Comparison of ENCODE assay signal across 20 cellular contexts in the genomic region with DNA sequence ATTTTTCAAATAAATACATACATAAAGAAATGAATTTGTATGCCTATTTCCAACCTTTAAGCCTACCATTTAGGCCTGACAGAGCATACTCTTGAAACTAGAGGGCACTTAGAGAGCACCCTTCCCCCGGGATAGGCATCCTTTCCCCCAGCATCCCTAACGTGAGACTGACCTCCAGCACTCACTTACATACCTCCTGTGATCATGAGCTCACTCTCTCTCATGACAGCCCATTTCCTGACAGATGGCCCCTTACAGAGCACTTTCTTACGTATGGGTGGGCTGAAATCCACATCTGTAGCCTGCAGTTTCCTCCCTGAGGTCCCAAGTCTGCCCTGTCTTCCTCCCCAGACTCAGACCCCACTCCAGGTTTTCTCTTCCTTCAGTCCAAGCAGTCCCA. TPM values are rescaled to one million over a fixed set of nuclear protein-coding genes. Genes with fewer than 3 reads are reported as not detected.
DNase-seq lines count a peak whose midpoint lies in the region; ATAC-seq and TF ChIP-seq lines count a peak whose summit lies in the region.
"Had no signal": no experiment of that assay in that cellular context is flagged by ENCODE, and none has a peak within 500 bp of the region (broad histone marks: within the 10 kb centered on the region; RNA-seq: fewer than 3 reads in every experiment).

No MANE protein-coding gene starts in this region.

- no peaks in the 10 kb centered on the region for H4K20me1 ChIP-seq in BLaER1 treated with 17β-estradiol and CSF1 and Interleukin-3, amounts not matched to agents 10 nM and 100 nM
- H4K20me1 ChIP-seq in hepatocyte (ENCODE audit: insufficient read depth, poor library complexity, severe bottlenecking): no peaks in the 10 kb centered on the region
- H4K20me1 ChIP-seq in smooth muscle cell (ENCODE audit: low read depth): no peaks in the 10 kb centered on the region

- H3K27me3 ChIP-seq in BLaER1 treated with 17β-estradiol and CSF1 and Interleukin-3, amounts not matched to agents 10 nM and 100 nM: no peaks in the 10 kb centered on the region
- H3K27me3 ChIP-seq in hepatocyte: peaks cover 5% of the 10 kb centered on the region
- H3K27me3 ChIP-seq in smooth muscle cell (ENCODE audit: low read depth): peaks cover 24% of the 10 kb centered on the region

- peak overlapping the region in 6 of 11 experiments; percentile 0 to 57 (median 44); a peak in 8 of 22 replicates for H3K9ac ChIP-seq in BLaER1 treated with 17β-estradiol and CSF1 and Interleukin-3, amounts not matched to agents 10 nM and 100 nM
- no peak overlapping the region for H3K9ac ChIP-seq in smooth muscle cell (ENCODE audit: low read depth)

- H3K27ac ChIP-seq in BLaER1 treated with 17β-estradiol and CSF1 and Interleukin-3, amounts not matched to agents 10 nM and 100 nM: peak overlapping the region in 8 of 11 experiments; percentile 19 to 68 (median 40); a peak in 14 of 22 replicates
- H3K27ac ChIP-seq in hepatocyte (peak overlapping the region; percentile 97), smooth muscle cell (ENCODE audit: low read depth) (no peak overlapping the region)

- no peak overlapping the region for H3K4me3 Mint-ChIP-seq in T-helper 17 cell
- H3K4me3 Mint-ChIP-seq: T-helper 1 cell treated with Interleukin-12 subunit alpha and Interleukin-12 subunit beta and Interleukin-4 antibody, amounts not matched to agents 30 μg/mL and 1 μg/mL, for 36 hours had no signal

- DNase-seq in T-helper 17 cell (no peak), hepatocyte (ENCODE audit: low spot score) (no peak), smooth muscle cell (lab: John Stamatoyannopoulos, UW; ENCODE audit: unreplicated experiment) (no peak), DMS153 (lab: John Stamatoyannopoulos, UW) (no peak), NCI-H82 (lab: John Stamatoyannopoulos, UW) (no peak)
- DNase-seq in stimulated activated CD4-positive, alpha-beta T cell treated with anti-CD3 and anti-CD28 coated beads, Interleukin-1b, Interleukin-23, amount 100 ng/mL, for 48 hours: no peak
- DNase-seq: activated CD8-positive, alpha-beta memory T cell treated with anti-CD3 and anti-CD28 coated beads, Interleukin-2, amount 50 U/mL, for 4 hours; activated naive CD4-positive, alpha-beta T cell treated with anti-CD3 and anti-CD28 coated beads, Interleukin-2, amount 50 U/mL, for 16 hours; AML-193; caudate nucleus; foreskin melanocyte; midbrain; NCI-H2107; posterior cingulate gyrus; stimulated activated CD4-positive, alpha-beta T cell treated with anti-CD3 and anti-CD28 coated beads, Interleukin-15, amount 100 ng/mL, for 24 hours had no signal

- whole genome bisulfite sequencing in hepatocyte (ENCODE audit: low lambda C conversion rate, missing lambda C conversion rate): 56% methylated on average over 3 of the region's 3 CpGs
- 40% methylated on average over 3 of the region's 3 CpGs for WGBS in smooth muscle cell (ENCODE audit: low lambda C conversion rate)

- H3F3A ChIP-seq in smooth muscle cell (ENCODE audit: low read depth): peaks cover 9% of the 10 kb centered on the region

- H3K27me3 Mint-ChIP-seq in T-helper 17 cell: peaks cover 42% of the 10 kb centered on the region

- H3K4me1 Mint-ChIP-seq in T-helper 17 cell: peaks cover 8% of the 10 kb centered on the region

- TF ChIP-seq CTCF in hepatocyte (IDR thresholded peaks at IDR 0.05; ENCODE audit: poor library complexity) (no peak), smooth muscle cell (IDR thresholded peaks at IDR 0.05; ENCODE audit: borderline replicate concordance, insufficient read depth, poor library complexity, severe bottlenecking) (no peak)

- H3K4me2 ChIP-seq in BLaER1 treated with 17β-estradiol and CSF1 and Interleukin-3, amounts not matched to agents 10 nM and 100 nM: peak overlapping the region; percentile 47 to 100 (median 94)
- H3K4me2 ChIP-seq in hepatocyte: no peak overlapping the region
- no peak overlapping the region for H3K4me2 ChIP-seq in smooth muscle cell

- H3K4me3 ChIP-seq in BLaER1 treated with 17β-estradiol and CSF1 and Interleukin-3, amounts not matched to agents 10 nM and 100 nM: no peak overlapping the region
- H3K4me3 ChIP-seq in hepatocyte (no peak overlapping the region), smooth muscle cell (no peak overlapping the region)

- no peak overlapping the region for H2AFZ ChIP-seq in hepatocyte
- H2AFZ ChIP-seq in smooth muscle cell (ENCODE audit: low read depth): peak overlapping the region; percentile 45

- peak overlapping the region; percentile 75 for H3K27ac Mint-ChIP-seq in T-helper 17 cell
- H3K27ac Mint-ChIP-seq: T-helper 1 cell treated with Interleukin-12 subunit alpha and Interleukin-12 subunit beta and Interleukin-4 antibody, amounts not matched to agents 30 μg/mL and 1 μg/mL, for 36 hours had no signal

- no peaks in the 10 kb centered on the region for H3K9me3 ChIP-seq in BLaER1 treated with 17β-estradiol and CSF1 and Interleukin-3, amounts not matched to agents 10 nM and 100 nM (replicated peaks in 1 of 11)
- H3K9me3 ChIP-seq in T-helper 17 cell (ENCODE audit: control insufficient read depth, low read length, poor library complexity, severe bottlenecking) (no peaks in the 10 kb centered on the region), hepatocyte (ENCODE audit: low read depth) (no peaks in the 10 kb centered on the region), smooth muscle cell (replicated peaks; ENCODE audit: low read depth) (no peaks in the 10 kb centered on the region)

- H3K4me1 ChIP-seq in BLaER1 treated with 17β-estradiol and CSF1 and Interleukin-3, amounts not matched to agents 10 nM and 100 nM: peaks cover 64 to 77% (median 71%) of the 10 kb centered on the region in 10 experiments
- H3K4me1 ChIP-seq in hepatocyte (ENCODE audit: insufficient read depth) (peaks cover 59% of the 10 kb centered on the region), smooth muscle cell (ENCODE audit: low read depth) (peaks cover 7% of the 10 kb centered on the region)

- peaks cover 2% of the 10 kb centered on the region for H3K36me3 Mint-ChIP-seq in T-helper 17 cell (ENCODE audit: low read depth)

- H3K79me2 ChIP-seq in hepatocyte (peaks cover 6% of the 10 kb centered on the region), smooth muscle cell (ENCODE audit: low read depth) (no peaks in the 10 kb centered on the region)

- no peaks in the 10 kb centered on the region for H3K36me3 ChIP-seq in BLaER1 treated with 17β-estradiol and CSF1 and Interleukin-3, amounts not matched to agents 10 nM and 100 nM
- H3K36me3 ChIP-seq in hepatocyte (replicated peaks; ENCODE audit: insufficient read depth, low read depth) (no peaks in the 10 kb centered on the region), smooth muscle cell (ENCODE audit: low read depth) (no peaks in the 10 kb centered on the region)

- H3K9me2 ChIP-seq in hepatocyte (replicated peaks; ENCODE audit: insufficient read depth): no peaks in the 10 kb centered on the region

- ATAC-seq in T-helper 17 cell (no peak), GM21717 (IDR thresholded peaks at IDR 0.05; ENCODE audit: unreplicated experiment) (no peak)
- ATAC-seq: activated CD4-positive, CD25-positive, alpha-beta regulatory T cell treated with anti-CD3 and anti-CD28 coated beads, Interleukin-2, amount 50 U/mL, for 24 hours had no signal

RNA-seq across cellular contexts. Expression of a gene that starts 2.4 kb away (rescaled TPM):
- not detected for total RNA-seq in T-helper 17 cell
- 54.6 and 58.2 TPM in 2 replicates for total RNA-seq in hepatocyte
- 43.3 and 46.9 TPM in 2 replicates for polyA plus RNA-seq in hepatocyte
- 1.4 and 3.9 TPM in 2 replicates for total RNA-seq in smooth muscle cell
- polyA plus RNA-seq in smooth muscle cell: 5.0 and 8.5 TPM in 2 replicates
- total RNA-seq: temporal lobe had no signal

RNA-seq across cellular contexts. Expression of a gene that starts 8.6 kb away (rescaled TPM):
- under 1 TPM in 1 of 2 donors, not detected in 1; 0.57 TPM for total RNA-seq in T-helper 17 cell
- 36.8 and 55.1 TPM in 2 replicates for total RNA-seq in hepatocyte
- 55.2 and 62.9 TPM in 2 replicates for polyA plus RNA-seq in hepatocyte
- total RNA-seq in smooth muscle cell: 362 and 370 TPM in 2 replicates
- 390 and 522 TPM in 2 replicates for polyA plus RNA-seq in smooth muscle cell

RNA-seq across cellular contexts. Expression of a gene that starts 25.7 kb away (rescaled TPM):
- total RNA-seq in T-helper 17 cell: not detected
- total RNA-seq in hepatocyte: 0.88 and 1.1 TPM in 2 replicates
- 0.39 and 0.99 TPM in 2 replicates for polyA plus RNA-seq in hepatocyte
- not detected in 2 replicates for total RNA-seq in smooth muscle cell
- polyA plus RNA-seq in smooth muscle cell: 0.10 TPM in 1 of 2 replicates, not detected in the other

Comparison
In these comparisons a context has a peak if more than half of its experiments do, and no peak if none do; other contexts are left out.
1. H3K4me2 ChIP-seq: peak in BLaER1 treated with 17β-estradiol and CSF1 and Interleukin-3, amounts not matched to agents 10 nM and 100 nM (11 of 11); none in hepatocyte (single experiment) and smooth muscle cell (single experiment).
2. RNA of a gene that starts 2.4 kb away (total RNA-seq): 54.6 to 58.2 TPM in hepatocyte; 1.4 to 3.9 TPM in smooth muscle cell and not detected in T-helper 17 cell; every median in the first group is over 10 times any median in the second.
3. RNA of a gene that starts 8.6 kb away (total RNA-seq): 362 to 370 TPM in smooth muscle cell and 36.8 to 55.1 TPM in hepatocyte; 0.57 TPM in T-helper 17 cell; every median in the first group is over 10 times any median in the second.